13 cellular contexts compared by ENCODE assay signal in the genomic region with DNA sequence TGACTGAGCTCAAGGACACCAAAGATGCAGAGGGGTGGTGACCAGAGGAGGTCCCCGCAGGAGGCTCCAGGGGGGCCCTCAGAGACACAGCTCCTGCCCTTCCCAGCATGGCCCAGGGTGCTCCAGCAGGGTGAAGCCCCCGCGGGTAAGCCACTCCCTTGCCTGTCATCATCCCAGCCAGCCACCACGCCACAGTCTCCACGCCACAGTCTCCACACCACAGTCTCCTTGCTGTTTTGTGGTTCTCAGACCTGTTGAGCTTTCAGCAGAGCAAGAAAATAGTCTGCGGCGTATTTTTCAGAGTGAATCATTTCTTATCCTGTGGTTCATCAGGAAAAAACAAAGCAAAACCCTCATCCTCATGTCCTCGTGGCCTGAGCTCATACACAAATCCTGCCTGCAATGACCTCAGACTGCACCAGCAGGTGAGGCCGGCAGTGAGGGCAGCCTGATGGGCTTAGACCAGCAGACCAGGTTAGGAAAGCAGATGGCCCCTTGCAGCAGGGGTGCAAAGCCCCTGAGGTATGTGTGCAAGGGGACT. TPM values are rescaled to one million over a fixed set of nuclear protein-coding genes. Genes with fewer than 3 reads are reported as not detected.
DNase-seq lines count a peak whose midpoint lies in the region; ATAC-seq, FAIRE-seq and TF ChIP-seq lines count a peak whose summit lies in the region.
"Had no signal": no experiment of that assay in that cellular context is flagged by ENCODE, and none has a peak within 500 bp of the region (broad histone marks: within the 10 kb centered on the region; RNA-seq: fewer than 3 reads in every experiment).

No MANE protein-coding gene starts in this region.

- peak overlapping the region; percentile 68 to 70 for H3K4me3 Mint-ChIP-seq in activated T-cell treated with anti-CD3 and anti-CD28 coated beads, Interleukin-2, amount 50 U/mL, for 72 hours
- H3K4me3 Mint-ChIP-seq in type B pancreatic cell = no peak overlapping the region
- H3K4me3 Mint-ChIP-seq: brain had no signal

- peak; percentile 8 for DNase-seq in NCI-H2107 treated with DMSO at 0.1 percent for 48 hours (lab: John Stamatoyannopoulos, UW; ENCODE audit: unreplicated experiment)
- DNase-seq in NCI-H2107 (lab: John Stamatoyannopoulos, UW) = no peak
- DNase-seq in activated T-cell treated with anti-CD3 and anti-CD28 coated beads, Interleukin-2, amount 50 U/mL, for 72 hours = peak; percentile 82 to 87
- DNase-seq in epithelial cell of prostate (ENCODE audit: low read depth, low spot score) = no peak
- DNase-seq in stimulated activated CD8-positive, alpha-beta memory T cell treated with anti-CD3 and anti-CD28 coated beads, Interleukin-7, amount 100 ng/mL, for 1 hour (ENCODE audit: low read depth in 2 of 2) = peak; percentile 17 to 38
- no peak for DNase-seq in heart right ventricle
- DNase-seq in type B pancreatic cell (ENCODE audit: extremely low spot score, unreplicated experiment) = no peak
- DNase-seq in GM19239 (ENCODE audit: insufficient read length, low spot score) = no peak
- DNase-seq: NCI-H1694 had no signal

- no peaks in the 10 kb centered on the region for H3K27me3 ChIP-seq in heart right ventricle
- H3K27me3 ChIP-seq: SJCRH30 had no signal

- no peaks in the 10 kb centered on the region for H3K9me3 ChIP-seq in heart right ventricle
- H3K9me3 ChIP-seq: SJCRH30, thoracic aorta had no signal

- H3K36me3 Mint-ChIP-seq in activated T-cell treated with anti-CD3 and anti-CD28 coated beads, Interleukin-2, amount 50 U/mL, for 72 hours (ENCODE audit: insufficient read depth in 2 of 2) = no peaks in the 10 kb centered on the region
- H3K36me3 Mint-ChIP-seq in type B pancreatic cell = no peaks in the 10 kb centered on the region
- H3K36me3 Mint-ChIP-seq: brain had no signal

- TF ChIP-seq CTCF in heart right ventricle (IDR thresholded peaks at IDR 0.05) (no peak), type B pancreatic cell (conservative IDR thresholded peaks at IDR 0.05) (no peak)

- intact Hi-C loops in heart right ventricle (cut with DNase I) = no loop called here

- H3K27ac Mint-ChIP-seq in activated T-cell treated with anti-CD3 and anti-CD28 coated beads, Interleukin-2, amount 50 U/mL, for 72 hours = peak overlapping the region; percentile 11
- no peak overlapping the region for H3K27ac Mint-ChIP-seq in type B pancreatic cell

- peaks cover 77% of the 10 kb centered on the region for H3K4me1 Mint-ChIP-seq in activated T-cell treated with anti-CD3 and anti-CD28 coated beads, Interleukin-2, amount 50 U/mL, for 72 hours (ENCODE audit: low read depth)
- H3K4me1 Mint-ChIP-seq in type B pancreatic cell (ENCODE audit: unreplicated experiment) = peaks cover 16% of the 10 kb centered on the region

- no peaks in the 10 kb centered on the region for H3K36me3 ChIP-seq in heart right ventricle
- H3K36me3 ChIP-seq: SJCRH30, thoracic aorta had no signal

- no peaks in the 10 kb centered on the region for H3K9me3 Mint-ChIP-seq in activated T-cell treated with anti-CD3 and anti-CD28 coated beads, Interleukin-2, amount 50 U/mL, for 72 hours
- no peaks in the 10 kb centered on the region for H3K9me3 Mint-ChIP-seq in type B pancreatic cell

- WGBS in heart right ventricle, 2 donors = 73 to 85% methylated on average over 9 of the region's 9 CpGs

- H3K4me1 ChIP-seq in heart right ventricle = peaks cover 0 to 48% (median 5%) of the 10 kb centered on the region in 9 donors

- H3K4me3 ChIP-seq in heart right ventricle = no peak overlapping the region
- H3K4me3 ChIP-seq: SJCRH30, thoracic aorta had no signal

- FAIRE-seq in GM19239 (lab: Jason Lieb, UNC) = no peak

- H3K27me3 Mint-ChIP-seq in activated T-cell treated with anti-CD3 and anti-CD28 coated beads, Interleukin-2, amount 50 U/mL, for 72 hours (ENCODE audit: low read depth) = no peaks in the 10 kb centered on the region
- H3K27me3 Mint-ChIP-seq in type B pancreatic cell = peaks cover 9% of the 10 kb centered on the region

- peak; percentile 67 to 74 for ATAC-seq in activated T-cell treated with anti-CD3 and anti-CD28 coated beads, Interleukin-2, amount 50 U/mL, for 72 hours (replicated peaks in 1 of 2)
- ATAC-seq in heart right ventricle = no peak

- H3K27ac ChIP-seq in epithelial cell of prostate = peak overlapping the region; percentile 51
- no peak overlapping the region for H3K27ac ChIP-seq in heart right ventricle
- H3K27ac ChIP-seq: 22Rv1, SJCRH30, thoracic aorta had no signal

RNA-seq across cellular contexts. Expression of a gene that starts 25.7 kb away (rescaled TPM):
- total RNA-seq in activated T-cell treated with anti-CD3 and anti-CD28 coated beads, Interleukin-2, amount 50 U/mL, for 72 hours = 10 to 100 TPM; 53.1 to 55.5 TPM
- 10 to 100 TPM in 7 of 10 donors, 1 to 10 TPM in 3; 5.5 to 26.2 (median 14.6) TPM for total RNA-seq in heart right ventricle
- polyA plus RNA-seq in heart right ventricle = 10 to 100 TPM; 11.6 to 19.4 TPM
- total RNA-seq in type B pancreatic cell (ENCODE audit: low replicate concordance) = 6.2 and 8.4 TPM in 2 replicates

Comparison
In these comparisons a context has a peak if more than half of its experiments do, and no peak if none do; other contexts are left out.
1. DNase-seq: peak in NCI-H2107 treated with DMSO at 0.1 percent for 48 hours (single experiment), activated T-cell treated with anti-CD3 and anti-CD28 coated beads, Interleukin-2, amount 50 U/mL, for 72 hours (2 of 2) and stimulated activated CD8-positive, alpha-beta memory T cell treated with anti-CD3 and anti-CD28 coated beads, Interleukin-7, amount 100 ng/mL, for 1 hour (2 of 2); none in NCI-H2107 (single experiment), epithelial cell of prostate (single experiment), heart right ventricle (0 of 2), type B pancreatic cell (single experiment) and GM19239 (single experiment).
2. ATAC-seq: peak in activated T-cell treated with anti-CD3 and anti-CD28 coated beads, Interleukin-2, amount 50 U/mL, for 72 hours (2 of 2); none in heart right ventricle (0 of 8).